1 cellular context compared by ENCODE assay signal in the genomic region with DNA sequence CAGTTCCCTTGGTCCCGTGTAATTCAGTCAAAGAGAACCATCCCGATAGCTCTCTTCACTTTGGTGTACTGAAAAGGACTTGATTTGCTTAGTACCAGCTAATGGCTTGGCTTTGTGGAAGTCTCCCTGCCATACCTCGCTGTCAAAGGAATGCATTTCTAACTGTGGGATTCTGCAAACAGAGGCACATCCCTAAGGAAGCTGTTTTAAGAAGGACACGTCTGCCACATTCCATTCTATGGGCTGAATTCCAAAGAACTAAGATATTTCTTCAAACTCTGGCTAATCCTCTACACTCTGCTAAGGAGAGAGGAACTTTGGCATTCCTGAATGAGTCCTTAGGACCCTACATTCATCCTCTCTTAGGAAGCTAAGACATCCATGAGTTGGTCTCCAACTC.
TF ChIP-seq lines count a peak whose summit lies in the region.

No MANE protein-coding gene starts in this region.

TF ChIP-seq in WTC11, 78 proteins besides CTCF, POLR2A, EP300 and RAD21 (continued from another document):
- no peak for TF ChIP-seq FOXP1 (CRISPR knock-in tag; IDR thresholded peaks at IDR 0.05; ENCODE audit: borderline replicate concordance)
- TF ChIP-seq, protein P1, sequence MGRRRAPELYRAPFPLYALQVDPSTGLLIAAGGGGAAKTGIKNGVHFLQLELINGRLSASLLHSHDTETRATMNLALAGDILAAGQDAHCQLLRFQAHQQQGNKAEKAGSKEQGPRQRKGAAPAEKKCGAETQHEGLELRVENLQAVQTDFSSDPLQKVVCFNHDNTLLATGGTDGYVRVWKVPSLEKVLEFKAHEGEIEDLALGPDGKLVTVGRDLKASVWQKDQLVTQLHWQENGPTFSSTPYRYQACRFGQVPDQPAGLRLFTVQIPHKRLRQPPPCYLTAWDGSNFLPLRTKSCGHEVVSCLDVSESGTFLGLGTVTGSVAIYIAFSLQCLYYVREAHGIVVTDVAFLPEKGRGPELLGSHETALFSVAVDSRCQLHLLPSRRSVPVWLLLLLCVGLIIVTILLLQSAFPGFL (CRISPR knock-in tag; IDR thresholded peaks at IDR 0.05; ENCODE audit: borderline replicate concordance): no peak
